ENCODE assay signal across 1 cellular context in genomic region chr15:65268411-65268810, GRCh38.
TF ChIP-seq lines count a peak whose summit lies in the region.

No MANE protein-coding gene starts in this region.

TF ChIP-seq in K562, 482 proteins besides CTCF, POLR2A, EP300 and RAD21:
- no peak for TF ChIP-seq ZNF311 (CRISPR knock-in tag; IDR thresholded peaks at IDR 0.05)
- TF ChIP-seq TOE1 (IDR thresholded peaks at IDR 0.05; ENCODE audit: borderline replicate concordance): no peak
- no peak for TF ChIP-seq TOE1 (CRISPR knock-in tag; IDR thresholded peaks at IDR 0.05; ENCODE audit: borderline replicate concordance, low read depth)
- no peak for TF ChIP-seq ZNF395 (CRISPR knock-in tag; IDR thresholded peaks at IDR 0.05)
- no peak for TF ChIP-seq ZNF124 (CRISPR knock-in tag; IDR thresholded peaks at IDR 0.05)
- TF ChIP-seq ZNF121 (CRISPR knock-in tag; conservative IDR thresholded peaks at IDR 0.05): peak; percentile 67
- no peak for TF ChIP-seq REST (CRISPR knock-in tag; IDR thresholded peaks at IDR 0.05; ENCODE audit: low read depth)
TF ChIP-seq in K562: peak in this region for 1.
